Comparison of ENCODE assay signal across 19 cellular contexts in the genomic region with DNA sequence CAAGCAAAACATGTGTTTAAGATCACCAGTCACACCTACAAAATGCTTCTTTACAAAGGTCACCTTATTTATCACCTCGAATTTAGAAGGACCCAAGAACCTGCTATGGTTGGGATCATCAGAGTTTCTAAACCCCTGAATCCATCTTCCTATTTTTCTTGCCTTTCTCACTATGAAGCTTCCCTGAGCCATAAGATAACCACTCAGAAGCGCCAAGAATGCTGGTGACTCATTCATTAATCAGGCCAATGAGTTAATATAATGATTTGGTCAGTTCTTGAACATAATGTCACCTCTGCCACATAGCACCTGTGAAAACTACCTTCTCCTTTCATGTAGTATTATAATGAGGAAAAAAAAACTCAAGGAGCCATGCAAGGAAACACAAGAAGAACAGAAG.
DNase-seq lines count a peak whose midpoint lies in the region; ATAC-seq, FAIRE-seq and TF ChIP-seq lines count a peak whose summit lies in the region.
"Had no signal": no experiment of that assay in that cellular context is flagged by ENCODE, and none has a peak within 500 bp of the region (broad histone marks: within the 10 kb centered on the region; RNA-seq: fewer than 3 reads in every experiment).

No MANE protein-coding gene starts in this region.

- H3K79me2 ChIP-seq in DND-41 (ENCODE audit: insufficient read depth, low read length) (peaks cover 7% of the 10 kb centered on the region; the same call in 1 of the 2 replicates), astrocyte (ENCODE audit: insufficient read depth, low read length) (no peaks in the 10 kb centered on the region)

- H3K9ac ChIP-seq in DND-41 (ENCODE audit: low read depth, low read length) (no peak overlapping the region), astrocyte (ENCODE audit: low read length) (no peak overlapping the region)

- TF ChIP-seq CTCF in DND-41 (IDR thresholded peaks at IDR 0.05; ENCODE audit: borderline replicate concordance, extremely low read depth, low read length, poor library complexity, severe bottlenecking), result no peak
- TF ChIP-seq CTCF in astrocyte (IDR thresholded peaks at IDR 0.05; ENCODE audit: insufficient read depth, low read depth, low read length), result no peak

- H3K36me3 ChIP-seq in DND-41 (ENCODE audit: insufficient read depth, low read length), result peaks cover 78% of the 10 kb centered on the region
- no peaks in the 10 kb centered on the region for H3K36me3 ChIP-seq in astrocyte (ENCODE audit: insufficient read depth, low read length)

- peaks cover 15% of the 10 kb centered on the region for H3K4me1 ChIP-seq in DND-41 (ENCODE audit: insufficient read depth, low read length)
- H3K4me1 ChIP-seq in astrocyte (ENCODE audit: insufficient read depth, low read length), result no peaks in the 10 kb centered on the region

- DNase-seq in DND-41, result no peak
- DNase-seq in HPDE6-E6E7 (ENCODE audit: extremely low spot score), result peak; percentile 0
- peak; percentile 31 for DNase-seq in astrocyte (ENCODE audit: low read depth)
- peak; percentile 52 for DNase-seq in iris pigment epithelial cell (ENCODE audit: low read depth)
- no peak for DNase-seq in GM12891 (ENCODE audit: insufficient read length, low spot score)
- no peak for DNase-seq in activated CD4-positive, CD25-positive, alpha-beta regulatory T cell (lab: John Stamatoyannopoulos, UW)
- DNase-seq in HT-29 (ENCODE audit: low spot score), result no peak
- no peak for DNase-seq in cardiac septum (ENCODE audit: low spot score)
- DNase-seq: activated CD4-positive, alpha-beta T cell treated with anti-CD3 and anti-CD28 coated beads, Interleukin-2, amount 10 ng/mL, durations not matched to agents 24 days and 14 days; cerebellar nuclear complex; DMS153; effector memory CD8-positive, alpha-beta T cell; Karpas-422; mammary epithelial cell; natural killer cell; NCI-H1105 treated with DMSO at 0.1 percent for 48 hours; NCI-H526 treated with DMSO at 0.1 percent for 48 hours; stimulated activated CD4-positive, alpha-beta T cell treated with anti-CD3 and anti-CD28 coated beads, Interleukin-4, amount 100 ng/mL, for 24 hours had no signal

- H3K4me3 ChIP-seq in DND-41 (ENCODE audit: low read depth in 1 of 2, low read length in 2 of 2), result no peak overlapping the region
- no peak overlapping the region for H3K4me3 ChIP-seq in astrocyte (ENCODE audit: insufficient read depth, low read depth, low read length)

- H3K4me3 Mint-ChIP-seq in astrocyte (ENCODE audit: unreplicated experiment), result no peak overlapping the region
- H3K4me3 Mint-ChIP-seq: effector memory CD8-positive, alpha-beta T cell; natural killer cell had no signal

- H3K4me1 Mint-ChIP-seq in astrocyte (ENCODE audit: low read depth, unreplicated experiment), result peaks cover 1% of the 10 kb centered on the region
- H3K4me1 Mint-ChIP-seq: CD4-positive, CD25-positive, alpha-beta regulatory T cell; natural killer cell had no signal

- H4K20me1 ChIP-seq in DND-41 (ENCODE audit: insufficient read depth, low read length) (no peaks in the 10 kb centered on the region), astrocyte (ENCODE audit: insufficient read depth, low read length) (no peaks in the 10 kb centered on the region)

- FAIRE-seq in astrocyte (lab: Jason Lieb, UNC) (no peak), GM12891 (lab: Jason Lieb, UNC) (no peak)

- intact Hi-C loops in cardiac septum (cut with DNase I), result no loop called here

- ATAC-seq in DND-41 (ENCODE audit: insufficient read depth, low read depth), result peak; percentile 7; the same call in 1 of the 3 replicates
- ATAC-seq: effector memory CD8-positive, alpha-beta T cell; natural killer cell had no signal

- no peaks in the 10 kb centered on the region for H3K27me3 Mint-ChIP-seq in astrocyte (ENCODE audit: low read depth, unreplicated experiment)
- H3K27me3 Mint-ChIP-seq: effector memory CD8-positive, alpha-beta T cell had no signal

- H3K27me3 ChIP-seq in DND-41 (ENCODE audit: insufficient read depth, low read length, poor library complexity) (no peaks in the 10 kb centered on the region), astrocyte (ENCODE audit: insufficient read depth, low read length) (no peaks in the 10 kb centered on the region)

- H3K27ac ChIP-seq in DND-41 (ENCODE audit: low read length) (peak overlapping the region; percentile 21), astrocyte (ENCODE audit: low read depth, low read length) (no peak overlapping the region)

- TF ChIP-seq POLR2A in GM12891 (IDR thresholded peaks at IDR 0.05; ENCODE audit: low read depth, low read length), result no peak

- H3K36me3 Mint-ChIP-seq in astrocyte (ENCODE audit: low read depth, unreplicated experiment), result no peaks in the 10 kb centered on the region
- H3K36me3 Mint-ChIP-seq: CD4-positive, CD25-positive, alpha-beta regulatory T cell; natural killer cell had no signal

- H2AFZ ChIP-seq in DND-41 (ENCODE audit: low read depth, low read length), result no peak overlapping the region
- no peak overlapping the region for H2AFZ ChIP-seq in astrocyte (ENCODE audit: low read depth, low read length)

- H3K9me3 ChIP-seq in DND-41 (ENCODE audit: insufficient read depth, low read length, severe bottlenecking), result no peaks in the 10 kb centered on the region
- no peaks in the 10 kb centered on the region for H3K9me3 ChIP-seq in astrocyte (ENCODE audit: insufficient read depth, low read depth, low read length)

- peaks cover 4% of the 10 kb centered on the region for H3K9me3 Mint-ChIP-seq in astrocyte (ENCODE audit: unreplicated experiment)

- H3K4me2 ChIP-seq in DND-41 (ENCODE audit: insufficient read depth, low read length), result peak overlapping the region; percentile 25; the same call in 1 of the 2 replicates
- no peak overlapping the region for H3K4me2 ChIP-seq in astrocyte (ENCODE audit: low read length)

- H3K27ac Mint-ChIP-seq in astrocyte (ENCODE audit: unreplicated experiment), result no peak overlapping the region
- H3K27ac Mint-ChIP-seq: activated CD4-positive, alpha-beta T cell treated with anti-CD3 and anti-CD28 coated beads, Interleukin-2, amount 10 ng/mL, durations not matched to agents 24 days and 14 days; CD4-positive, CD25-positive, alpha-beta regulatory T cell; effector memory CD8-positive, alpha-beta T cell; natural killer cell had no signal

TF ChIP-seq in GM12891, 5 proteins besides CTCF, POLR2A, EP300 and RAD21:
- TF ChIP-seq SPI1 (IDR thresholded peaks at IDR 0.05; ENCODE audit: low read depth, low read length), result no peak
- TF ChIP-seq POU2F2 (IDR thresholded peaks at IDR 0.05; ENCODE audit: low read depth, low read length), result no peak
- TF ChIP-seq TAF1 (IDR thresholded peaks at IDR 0.05; ENCODE audit: low read depth, low read length), result no peak
- TF ChIP-seq POLR2AphosphoS5 (IDR thresholded peaks at IDR 0.05; ENCODE audit: low read depth, low read length), result no peak
- no peak for TF ChIP-seq PAX5 (IDR thresholded peaks at IDR 0.05; ENCODE audit: insufficient read depth, low read length, severe bottlenecking)

Comparison
In these comparisons a context has a peak if more than half of its experiments do, and no peak if none do; other contexts are left out.
1. DNase-seq: peak in HPDE6-E6E7 (single experiment), astrocyte (single experiment) and iris pigment epithelial cell (single experiment); none in DND-41 (single experiment), GM12891 (single experiment), activated CD4-positive, CD25-positive, alpha-beta regulatory T cell (0 of 4), HT-29 (single experiment) and cardiac septum (single experiment).